In the genomic region with DNA sequence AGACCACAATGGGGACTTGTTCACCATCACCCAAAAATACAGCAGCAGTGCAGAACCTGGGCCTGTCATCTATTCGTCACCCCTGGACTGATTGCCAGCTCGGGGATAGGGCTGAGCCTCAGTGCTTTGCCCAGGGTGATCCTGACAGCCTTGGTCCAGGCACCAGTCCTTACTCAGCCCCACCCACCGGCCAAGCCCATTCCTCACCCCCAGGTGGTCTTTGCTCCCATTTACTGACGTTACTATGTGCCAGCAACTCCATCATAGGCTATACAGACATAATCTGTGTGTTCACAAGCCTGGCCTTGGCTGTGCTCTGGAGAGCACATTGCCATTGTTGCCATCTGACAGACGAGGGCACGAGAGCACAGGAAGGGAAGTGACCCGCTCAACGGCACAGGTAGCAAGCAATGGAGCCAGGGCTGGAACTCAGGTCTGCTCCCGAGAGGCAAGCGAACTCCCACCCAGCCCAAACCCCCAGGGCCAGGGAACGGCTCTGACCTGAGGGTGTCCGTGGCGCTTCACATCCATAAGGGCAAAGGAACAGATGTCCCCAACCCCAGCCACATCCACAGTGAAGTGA, we compare ENCODE assay signal across 1 cellular context.
TF ChIP-seq lines count a peak whose summit lies in the region.

No MANE protein-coding gene starts in this region.

TF ChIP-seq in H1, 55 proteins besides CTCF, POLR2A, EP300 and RAD21:
- no peak for TF ChIP-seq TBP (IDR thresholded peaks at IDR 0.05; ENCODE audit: low read depth, low read length)
- TF ChIP-seq MAFK (IDR thresholded peaks at IDR 0.05; ENCODE audit: low read depth, low read length): no peak
- no peak for TF ChIP-seq POU5F1 (IDR thresholded peaks at IDR 0.05; ENCODE audit: low read depth, low read length)
- TF ChIP-seq SIRT6 (IDR thresholded peaks at IDR 0.05; ENCODE audit: low read length): no peak
- TF ChIP-seq HDAC6 (IDR thresholded peaks at IDR 0.05; ENCODE audit: low read depth, low read length): no peak
- TF ChIP-seq SUZ12 (IDR thresholded peaks at IDR 0.05; ENCODE audit: low read length): no peak
- TF ChIP-seq CREB1 (IDR thresholded peaks at IDR 0.05): no peak
